24 cellular contexts compared by ENCODE assay signal in the genomic region with DNA sequence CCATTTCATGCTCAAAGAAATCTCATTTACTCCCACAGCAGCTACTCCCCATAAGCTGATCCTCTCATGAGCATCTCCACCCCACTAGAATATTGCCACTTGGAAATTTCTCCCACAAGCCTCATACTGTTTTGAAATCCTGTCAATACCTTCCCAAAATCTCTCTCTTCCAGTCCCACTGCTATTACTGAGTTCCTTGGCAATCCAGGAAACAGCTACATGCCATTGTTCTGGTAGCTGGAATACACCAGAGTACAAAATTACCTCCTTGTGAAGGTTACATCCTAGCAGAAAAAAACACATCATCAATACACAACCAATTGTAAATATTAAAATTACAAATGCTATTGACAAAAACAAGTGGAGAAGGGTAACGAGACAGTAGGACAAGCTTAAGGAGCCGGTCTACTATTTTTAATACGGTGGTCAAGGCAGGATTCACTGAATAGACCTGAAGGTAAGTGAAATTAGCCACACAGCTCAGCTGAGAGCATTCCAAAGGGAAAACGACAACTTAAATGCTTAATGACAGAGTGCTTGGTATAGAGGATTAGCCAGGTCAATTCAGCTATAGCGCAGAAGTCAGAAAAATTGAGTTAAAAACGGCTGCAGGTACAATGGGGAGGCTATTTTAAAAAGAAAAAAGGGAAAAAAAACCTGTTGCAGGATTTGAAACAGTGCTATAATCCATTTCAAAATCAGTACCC. TPM values are rescaled to one million over a fixed set of nuclear protein-coding genes. Genes with fewer than 3 reads are reported as not detected.
DNase-seq lines count a peak whose midpoint lies in the region; ATAC-seq and TF ChIP-seq lines count a peak whose summit lies in the region.
"Had no signal": no experiment of that assay in that cellular context is flagged by ENCODE, and none has a peak within 500 bp of the region (broad histone marks: within the 10 kb centered on the region; RNA-seq: fewer than 3 reads in every experiment).

No MANE protein-coding gene starts in this region.

- CTCF ChIA-PET in SK-N-SH (lab: Yijun Ruan, JAX), result no interaction called here
- CTCF ChIA-PET in naive thymus-derived CD4-positive, alpha-beta T cell (lab: Charles Lee), result interaction anchor here (0.7 kb wide), 1 partner anchor 21 kb away, joined by 5 read pairs; no protein-coding TSS in a partner anchor

- no peak overlapping the region for H2AFZ ChIP-seq in SK-N-SH (ENCODE audit: low read depth)

- peaks cover 72 to 75% of the 10 kb centered on the region in 2 experiments for H3K36me3 ChIP-seq in SK-N-SH (replicated peaks in 1 of 2; ENCODE audit: control insufficient read depth in 1 of 2, insufficient read depth in 2 of 2, low read length in 1 of 2)
- H3K36me3 ChIP-seq in naive thymus-derived CD4-positive, alpha-beta T cell (ENCODE audit: control insufficient read depth in 2 of 3, insufficient read depth in 3 of 3, low read length in 3 of 3), result peaks cover 16 to 61% (median 46%) of the 10 kb centered on the region in 3 experiments

- no peak for TF ChIP-seq RAD21 in SK-N-SH (IDR thresholded peaks at IDR 0.05; ENCODE audit: low read length)

- no peaks in the 10 kb centered on the region for H3K9me3 ChIP-seq in SK-N-SH
- no peaks in the 10 kb centered on the region for H3K9me3 ChIP-seq in naive thymus-derived CD4-positive, alpha-beta T cell (ENCODE audit: control insufficient read depth in 2 of 3, low read length in 3 of 3)
- H3K9me3 ChIP-seq: SJSA1, upper lobe of right lung had no signal

- H3K27me3 Mint-ChIP-seq in activated T-helper 17 cell treated with anti-CD3 and anti-CD28 coated beads, Interleukin-2, amount 50 U/mL, for 72 hours, result no peaks in the 10 kb centered on the region
- H3K27me3 Mint-ChIP-seq in naive thymus-derived CD4-positive, alpha-beta T cell, result no peaks in the 10 kb centered on the region
- H3K27me3 Mint-ChIP-seq: activated CD4-positive, alpha-beta T cell treated with anti-CD3 and anti-CD28 coated beads, Interleukin-2, amount 10 ng/mL, durations not matched to agents 24 days and 14 days; central memory CD8-positive, alpha-beta T cell had no signal

- H3K4me3 Mint-ChIP-seq in activated T-helper 17 cell treated with anti-CD3 and anti-CD28 coated beads, Interleukin-2, amount 50 U/mL, for 72 hours, result no peak overlapping the region
- H3K4me3 Mint-ChIP-seq in naive thymus-derived CD4-positive, alpha-beta T cell, result no peak overlapping the region
- H3K4me3 Mint-ChIP-seq: activated CD4-positive, alpha-beta T cell treated with anti-CD3 and anti-CD28 coated beads, Interleukin-2, amount 10 ng/mL, durations not matched to agents 24 days and 14 days; central memory CD8-positive, alpha-beta T cell had no signal

- H3K79me2 ChIP-seq in SK-N-SH (ENCODE audit: insufficient read depth), result peaks cover 27% of the 10 kb centered on the region

- TF ChIP-seq EP300 in SK-N-SH (IDR thresholded peaks at IDR 0.05; ENCODE audit: borderline replicate concordance in 1 of 2, low read depth in 1 of 2, low read length in 1 of 2), result no peak

- TF ChIP-seq CTCF in SK-N-SH (IDR thresholded peaks at IDR 0.05), result no peak
- TF ChIP-seq CTCF in foreskin keratinocyte (conservative IDR thresholded peaks at IDR 0.05), result no peak

- H3K4me1 ChIP-seq in SK-N-SH (ENCODE audit: control insufficient read depth in 1 of 2, insufficient read depth in 2 of 2, low read depth in 1 of 2, low read length in 1 of 2) (peaks cover 9 to 10% of the 10 kb centered on the region in 2 experiments; a peak in 3 of 4 replicates), foreskin keratinocyte (peaks cover 16% of the 10 kb centered on the region)
- H3K4me1 ChIP-seq in naive thymus-derived CD4-positive, alpha-beta T cell (ENCODE audit: control insufficient read depth in 2 of 2, insufficient read depth in 2 of 2, low read length in 2 of 2), result peaks cover 9 to 11% of the 10 kb centered on the region in 2 donors

- 92% methylated on average over 6 of the region's 6 CpGs for WGBS in SK-N-SH (ENCODE audit: low lambda C conversion rate)

- H3K9ac ChIP-seq in SK-N-SH, result no peak overlapping the region

- H3K27ac ChIP-seq in SK-N-SH (ENCODE audit: low read depth in 2 of 2, low read length in 1 of 2) (no peak overlapping the region), foreskin keratinocyte (no peak overlapping the region)
- H3K27ac ChIP-seq in naive thymus-derived CD4-positive, alpha-beta T cell (ENCODE audit: low read depth, low read length), result no peak overlapping the region
- H3K27ac ChIP-seq: C4-2B, SJSA1, upper lobe of right lung had no signal

- peak overlapping the region; percentile 59 for H3K27ac Mint-ChIP-seq in activated T-helper 17 cell treated with anti-CD3 and anti-CD28 coated beads, Interleukin-2, amount 50 U/mL, for 72 hours
- H3K27ac Mint-ChIP-seq in naive thymus-derived CD4-positive, alpha-beta T cell, result peak overlapping the region in 7 of 9 donors; percentile 6 to 67 (median 33)
- H3K27ac Mint-ChIP-seq: activated CD4-positive, alpha-beta T cell treated with anti-CD3 and anti-CD28 coated beads, Interleukin-2, amount 10 ng/mL, durations not matched to agents 24 days and 14 days had no signal

- H4K20me1 ChIP-seq in SK-N-SH (ENCODE audit: insufficient read depth), result peaks cover 45% of the 10 kb centered on the region

- H3K9me3 Mint-ChIP-seq in activated T-helper 17 cell treated with anti-CD3 and anti-CD28 coated beads, Interleukin-2, amount 50 U/mL, for 72 hours, result no peaks in the 10 kb centered on the region
- no peaks in the 10 kb centered on the region for H3K9me3 Mint-ChIP-seq in naive thymus-derived CD4-positive, alpha-beta T cell
- H3K9me3 Mint-ChIP-seq: activated CD4-positive, alpha-beta T cell treated with anti-CD3 and anti-CD28 coated beads, Interleukin-2, amount 10 ng/mL, durations not matched to agents 24 days and 14 days; central memory CD8-positive, alpha-beta T cell had no signal

- POLR2A ChIA-PET in SK-N-SH (lab: Yijun Ruan, JAX), result interaction anchor here (0.6 to 1.4 kb wide), 2 partner anchors 13 to 582 kb away, joined by 3 to 7 read pairs; no protein-coding TSS in a partner anchor
- POLR2A ChIA-PET in naive thymus-derived CD4-positive, alpha-beta T cell (lab: Charles Lee), result interaction anchor here (0.5 to 0.9 kb wide), 3 partner anchors 24 to 266 kb away, joined by 3 read pairs; no protein-coding TSS in a partner anchor

- no peaks in the 10 kb centered on the region for H3K9me2 ChIP-seq in SK-N-SH

- ATAC-seq in SK-N-SH treated with all-trans-retinoic acid at 6 μM for 48 hours (no peak), foreskin keratinocyte (no peak), HG03135 (IDR thresholded peaks at IDR 0.05; ENCODE audit: unreplicated experiment) (no peak)
- no peak for ATAC-seq in activated T-helper 17 cell treated with anti-CD3 and anti-CD28 coated beads, Interleukin-2, amount 50 U/mL, for 72 hours (replicated peaks)
- no peak for ATAC-seq in naive thymus-derived CD4-positive, alpha-beta T cell
- ATAC-seq: upper lobe of right lung had no signal

- peaks cover 87% of the 10 kb centered on the region for H3F3A ChIP-seq in SK-N-SH (replicated peaks; ENCODE audit: insufficient read depth)

- intact Hi-C loops in naive thymus-derived CD4-positive, alpha-beta T cell (cut with micrococcal nuclease), result loop anchor here in 1 of 2 donors (10.0 kb wide), 1 partner anchor 852 kb away; no protein-coding TSS in a partner anchor

- H3K27me3 ChIP-seq in SK-N-SH (ENCODE audit: insufficient read depth) (no peaks in the 10 kb centered on the region), foreskin keratinocyte (no peaks in the 10 kb centered on the region)
- no peaks in the 10 kb centered on the region for H3K27me3 ChIP-seq in naive thymus-derived CD4-positive, alpha-beta T cell (ENCODE audit: control insufficient read depth in 2 of 2, insufficient read depth in 2 of 2, low read length in 2 of 2)
- H3K27me3 ChIP-seq: SJSA1, upper lobe of right lung had no signal

- H3K4me3 ChIP-seq in SK-N-SH (ENCODE audit: low read depth in 2 of 2, low read length in 1 of 2), result no peak overlapping the region
- no peak overlapping the region for H3K4me3 ChIP-seq in naive thymus-derived CD4-positive, alpha-beta T cell (ENCODE audit: low read length)
- H3K4me3 ChIP-seq: SJSA1, upper lobe of right lung had no signal

- H3K4me2 ChIP-seq in SK-N-SH, result no peak overlapping the region

- peak; percentile 24 for TF ChIP-seq POLR2A in GM19099 (IDR thresholded peaks at IDR 0.05; ENCODE audit: extremely low read depth, insufficient read length, low read depth)

- H3K36me3 Mint-ChIP-seq in activated T-helper 17 cell treated with anti-CD3 and anti-CD28 coated beads, Interleukin-2, amount 50 U/mL, for 72 hours (ENCODE audit: low read depth), result peaks cover 86% of the 10 kb centered on the region
- H3K36me3 Mint-ChIP-seq in naive thymus-derived CD4-positive, alpha-beta T cell, result peaks cover 9 to 53% (median 35%) of the 10 kb centered on the region in 5 donors

- DNase-seq in SK-N-SH, result no peak
- DNase-seq in naive thymus-derived CD4-positive, alpha-beta T cell, result no peak
- DNase-seq in foreskin keratinocyte, result no peak
- no peak for DNase-seq in NCI-H128 (lab: John Stamatoyannopoulos, UW; ENCODE audit: unreplicated experiment)
- DNase-seq: activated CD4-positive, alpha-beta T cell treated with anti-CD3 and anti-CD28 coated beads, Interleukin-2, amount 10 ng/mL, durations not matched to agents 24 days and 14 days; activated T-cell treated with anti-CD3 and anti-CD28 coated beads for 4 hours; amygdala; effector memory CD4-positive, alpha-beta T cell; EL; kidney; NCI-H2029; NCI-H524 treated with DMSO at 0.1 percent for 48 hours; stimulated activated naive CD4-positive, alpha-beta T cell treated with Interleukin-2 at 50 U/mL for 16 hours; T1000; upper lobe of right lung had no signal

- peaks cover 27% of the 10 kb centered on the region for H3K4me1 Mint-ChIP-seq in activated T-helper 17 cell treated with anti-CD3 and anti-CD28 coated beads, Interleukin-2, amount 50 U/mL, for 72 hours
- H3K4me1 Mint-ChIP-seq in naive thymus-derived CD4-positive, alpha-beta T cell, result peaks cover 8 to 44% (median 21%) of the 10 kb centered on the region in 7 donors

RNA-seq across cellular contexts. Expression of a gene that starts 6.4 kb away (rescaled TPM):
- polyA plus RNA-seq in SK-N-SH (2012; rRNA removed) (1,564 and 2,425 TPM in 2 replicates), foreskin keratinocyte (1,924 and 2,024 TPM in 2 replicates)
- polyA plus RNA-seq in SK-N-SH (2012; cell fraction: cytosol; rRNA removed), result 2,841 and 2,925 TPM in 2 replicates
- 199 and 396 TPM in 2 replicates for polyA plus RNA-seq in SK-N-SH (2012; cell fraction: nucleus; rRNA removed)
- total RNA-seq in activated T-helper 17 cell treated with anti-CD3 and anti-CD28 coated beads, Interleukin-2, amount 50 U/mL, for 72 hours, result 1,000 to 10,000 TPM; 1,910 to 2,087 TPM
- total RNA-seq in naive thymus-derived CD4-positive, alpha-beta T cell, result 1,000 to 10,000 TPM; 1,414 to 3,398 (median 2,567) TPM
- 1,000 to 10,000 TPM; 3,310 to 3,365 TPM for polyA plus RNA-seq in naive thymus-derived CD4-positive, alpha-beta T cell
- 1,530 and 1,563 TPM in 2 replicates for total RNA-seq in foreskin keratinocyte

RNA-seq across cellular contexts. Expression of a gene that starts 6.5 kb away (rescaled TPM):
- polyA plus RNA-seq in SK-N-SH (2012; rRNA removed) (9.2 and 10.8 TPM in 2 replicates), foreskin keratinocyte (12.2 and 14.7 TPM in 2 replicates)
- 11.1 and 13.0 TPM in 2 replicates for polyA plus RNA-seq in SK-N-SH (2012; cell fraction: cytosol; rRNA removed)
- polyA plus RNA-seq in SK-N-SH (2012; cell fraction: nucleus; rRNA removed), result 8.3 and 11.8 TPM in 2 replicates
- total RNA-seq in activated T-helper 17 cell treated with anti-CD3 and anti-CD28 coated beads, Interleukin-2, amount 50 U/mL, for 72 hours, result 10 to 100 TPM; 22.5 to 24.3 TPM
- total RNA-seq in naive thymus-derived CD4-positive, alpha-beta T cell, result 10 to 100 TPM; 14.5 to 27.8 (median 16.4) TPM
- polyA plus RNA-seq in naive thymus-derived CD4-positive, alpha-beta T cell, result 10 to 100 TPM; 12.5 to 16.4 TPM
- total RNA-seq in foreskin keratinocyte, result 12.6 and 13.8 TPM in 2 replicates

RNA-seq across cellular contexts. Expression of a gene that starts 45.6 kb away (rescaled TPM):
- polyA plus RNA-seq in SK-N-SH (2012; rRNA removed) (not detected in 2 replicates), foreskin keratinocyte (0.01 TPM in 1 of 2 replicates, not detected in the other)
- polyA plus RNA-seq in SK-N-SH (2012; cell fraction: cytosol; rRNA removed), result not detected in 2 replicates
- polyA plus RNA-seq in SK-N-SH (2012; cell fraction: nucleus; rRNA removed), result not detected in 2 replicates
- not detected for total RNA-seq in activated T-helper 17 cell treated with anti-CD3 and anti-CD28 coated beads, Interleukin-2, amount 50 U/mL, for 72 hours
- total RNA-seq in naive thymus-derived CD4-positive, alpha-beta T cell, result not detected
- polyA plus RNA-seq in naive thymus-derived CD4-positive, alpha-beta T cell, result under 1 TPM in 1 of 2 donors, not detected in 1; 0.07 TPM
- 0.03 TPM in 1 of 2 replicates, not detected in the other for total RNA-seq in foreskin keratinocyte
- total RNA-seq: A673; activated CD4-positive, alpha-beta T cell treated with anti-CD3 and anti-CD28 coated beads, Interleukin-2, amount 10 ng/mL, durations not matched to agents 24 days and 14 days; kidney; renal cortical epithelial cell; SJSA1 had no signal
